Comparison of ENCODE assay signal across 12 cellular contexts in the genomic region with DNA sequence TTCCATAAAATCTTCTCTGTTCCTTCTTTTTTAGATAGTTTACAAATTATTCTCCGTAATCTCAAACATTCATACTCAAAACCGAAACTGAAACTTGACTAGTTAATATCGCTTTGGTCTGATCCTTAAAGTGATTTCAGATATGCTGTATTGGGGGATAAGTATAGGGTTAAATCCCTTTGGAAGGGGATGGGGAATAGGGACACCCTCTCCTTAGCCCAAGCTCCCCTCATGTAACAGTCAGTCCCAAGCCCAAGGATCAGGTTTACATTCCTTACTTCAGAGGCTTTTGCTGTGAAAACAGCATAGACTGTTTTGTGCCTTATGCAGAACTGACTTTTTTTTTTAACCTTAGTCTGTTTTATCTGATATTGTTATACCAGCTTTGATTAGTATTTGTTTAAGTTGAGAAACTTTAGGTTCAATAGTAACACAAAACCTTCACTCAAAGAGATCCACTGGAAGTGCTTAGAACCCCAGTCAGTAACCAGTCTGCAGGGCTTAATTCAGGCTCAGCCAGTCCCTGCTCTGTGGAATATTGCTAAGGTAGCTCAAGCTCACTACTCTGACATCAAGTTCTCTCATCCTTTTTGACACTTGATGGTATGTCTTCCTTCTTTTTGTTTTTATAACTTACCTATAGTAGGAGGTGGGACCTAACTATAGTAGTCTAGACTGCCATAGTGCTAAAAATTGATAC. TPM values are rescaled to one million over a fixed set of nuclear protein-coding genes. Genes with fewer than 3 reads are reported as not detected.
A peak's percentile ranks its signal among the peaks of the same experiment; 100 is the strongest.
DNase-seq lines count a peak whose midpoint lies in the region; ATAC-seq and TF ChIP-seq lines count a peak whose summit lies in the region.
"Had no signal": no experiment of that assay in that cellular context is flagged by ENCODE, and none has a peak within 500 bp of the region (broad histone marks: within the 10 kb centered on the region; RNA-seq: fewer than 3 reads in every experiment).

No MANE protein-coding gene starts in this region.

- H3K4me1 ChIP-seq in thoracic aorta (ENCODE audit: control insufficient read depth in 1 of 2, low read depth in 2 of 2) (no peaks in the 10 kb centered on the region), hepatocyte (ENCODE audit: insufficient read depth) (no peaks in the 10 kb centered on the region)

- H3K4me1 Mint-ChIP-seq in activated T-cell treated with anti-CD3 and anti-CD28 coated beads, Interleukin-2, amount 50 U/mL, for 72 hours (ENCODE audit: low read depth), result peaks cover 35% of the 10 kb centered on the region
- H3K4me1 Mint-ChIP-seq in activated B cell treated with CpG ODN at 0.5 μM for 24 hours, result peaks cover 14% of the 10 kb centered on the region

- H3K27ac ChIP-seq in thoracic aorta (no peak overlapping the region), hepatocyte (no peak overlapping the region)

- H3K27me3 Mint-ChIP-seq in activated T-cell treated with anti-CD3 and anti-CD28 coated beads, Interleukin-2, amount 50 U/mL, for 72 hours (ENCODE audit: low read depth), result no peaks in the 10 kb centered on the region
- H3K27me3 Mint-ChIP-seq in activated B cell treated with CpG ODN at 0.5 μM for 24 hours, result no peaks in the 10 kb centered on the region

- H3K27me3 ChIP-seq in thoracic aorta (replicated peaks; ENCODE audit: insufficient read depth), result no peaks in the 10 kb centered on the region
- H3K27me3 ChIP-seq in hepatocyte, result no peaks in the 10 kb centered on the region

- H3K9me3 Mint-ChIP-seq in activated T-cell treated with anti-CD3 and anti-CD28 coated beads, Interleukin-2, amount 50 U/mL, for 72 hours, result no peaks in the 10 kb centered on the region
- no peaks in the 10 kb centered on the region for H3K9me3 Mint-ChIP-seq in activated B cell treated with CpG ODN at 0.5 μM for 24 hours

- no peak for DNase-seq in activated T-cell treated with anti-CD3 and anti-CD28 coated beads, Interleukin-2, amount 50 U/mL, for 72 hours
- no peak for DNase-seq in activated T-cell treated with anti-CD3 and anti-CD28 coated beads, Interleukin-2, amount 50 U/mL, for 1 hour
- no peak for DNase-seq in activated B cell treated with CpG ODN at 0.5 μM for 24 hours
- DNase-seq in left lobe of liver (ENCODE audit: low spot score), result no peak
- no peak for DNase-seq in thoracic aorta (ENCODE audit: low spot score)
- no peak for DNase-seq in NCI-H345 treated with DMSO at 0.1 percent for 48 hours (lab: John Stamatoyannopoulos, UW; ENCODE audit: unreplicated experiment)
- no peak for DNase-seq in amygdala (lab: John Stamatoyannopoulos, UW)
- DNase-seq in hepatocyte (ENCODE audit: low spot score), result no peak
- DNase-seq: islet precursor cell, NCI-H1436 had no signal

- CTCF ChIA-PET in activated B cell treated with CpG ODN at 0.5 μM for 24 hours (lab: Charles Lee), result no interaction called here

- H3K27ac Mint-ChIP-seq in activated T-cell treated with anti-CD3 and anti-CD28 coated beads, Interleukin-2, amount 50 U/mL, for 72 hours, result peak overlapping the region; percentile 30
- peak overlapping the region; percentile 46 for H3K27ac Mint-ChIP-seq in activated B cell treated with CpG ODN at 0.5 μM for 24 hours

- H4K20me1 ChIP-seq in hepatocyte (ENCODE audit: insufficient read depth, poor library complexity, severe bottlenecking), result no peaks in the 10 kb centered on the region

- peak overlapping the region; percentile 43 for H3K4me3 ChIP-seq in thoracic aorta
- H3K4me3 ChIP-seq in hepatocyte, result no peak overlapping the region

- H2AFZ ChIP-seq in hepatocyte, result no peak overlapping the region

- H3K4me2 ChIP-seq in hepatocyte, result no peak overlapping the region

- 98% methylated on average over 3 of the region's 3 CpGs for WGBS in hepatocyte (ENCODE audit: low lambda C conversion rate, missing lambda C conversion rate)

- no peaks in the 10 kb centered on the region for H3K9me2 ChIP-seq in hepatocyte (replicated peaks; ENCODE audit: insufficient read depth)

- TF ChIP-seq CTCF in activated B cell treated with CpG ODN at 0.5 μM for 24 hours (IDR thresholded peaks at IDR 0.05), result no peak
- TF ChIP-seq CTCF in thoracic aorta (IDR thresholded peaks at IDR 0.05), result no peak
- no peak for TF ChIP-seq CTCF in hepatocyte (IDR thresholded peaks at IDR 0.05; ENCODE audit: poor library complexity)

- H3K36me3 ChIP-seq in thoracic aorta (peaks cover 26% of the 10 kb centered on the region), hepatocyte (replicated peaks; ENCODE audit: insufficient read depth, low read depth) (peaks cover 13% of the 10 kb centered on the region)

- H3K36me3 Mint-ChIP-seq in activated T-cell treated with anti-CD3 and anti-CD28 coated beads, Interleukin-2, amount 50 U/mL, for 72 hours (ENCODE audit: insufficient read depth in 2 of 2), result peaks cover 5 to 19% of the 10 kb centered on the region in 2 donors
- peaks cover 48% of the 10 kb centered on the region for H3K36me3 Mint-ChIP-seq in activated B cell treated with CpG ODN at 0.5 μM for 24 hours (ENCODE audit: low read depth)

- H3K9me3 ChIP-seq in thoracic aorta, result no peaks in the 10 kb centered on the region
- H3K9me3 ChIP-seq in hepatocyte (ENCODE audit: low read depth), result no peaks in the 10 kb centered on the region

- intact Hi-C loops in activated B cell treated with CpG ODN at 0.5 μM for 24 hours (cut with micrococcal nuclease), result no loop called here

- H3K4me3 Mint-ChIP-seq in activated T-cell treated with anti-CD3 and anti-CD28 coated beads, Interleukin-2, amount 50 U/mL, for 72 hours, result peak overlapping the region; percentile 69 to 70
- peak overlapping the region; percentile 73 for H3K4me3 Mint-ChIP-seq in activated B cell treated with CpG ODN at 0.5 μM for 24 hours

- H3K79me2 ChIP-seq in hepatocyte, result no peaks in the 10 kb centered on the region

- POLR2A ChIA-PET in activated B cell treated with CpG ODN at 0.5 μM for 24 hours (lab: Charles Lee), result interaction anchor here (2.2 kb wide), 1 partner anchor 10 kb away, joined by 12 read pairs; a partner anchor contains a TSS

- peak in 1 of 2 donors; percentile 11 for ATAC-seq in activated T-cell treated with anti-CD3 and anti-CD28 coated beads, Interleukin-2, amount 50 U/mL, for 72 hours (replicated peaks in 1 of 2)
- ATAC-seq in activated B cell treated with CpG ODN at 0.5 μM for 24 hours (ENCODE audit: low read depth), result peak; percentile 49
- peak; percentile 62 for ATAC-seq in left lobe of liver
- ATAC-seq in thoracic aorta (ENCODE audit: insufficient number of reproducible peaks, low FRiP score, low read depth), result no peak

RNA-seq across cellular contexts. Expression of a gene that starts 10.5 kb away (rescaled TPM):
- 10 to 100 TPM; 13.4 to 14.8 TPM for total RNA-seq in activated T-cell treated with anti-CD3 and anti-CD28 coated beads, Interleukin-2, amount 50 U/mL, for 72 hours
- 7.4 and 10.4 TPM in 2 replicates for total RNA-seq in activated B cell treated with CpG ODN at 0.5 μM for 24 hours
- 8.3 TPM for total RNA-seq in left lobe of liver
- total RNA-seq in thoracic aorta, result 10 to 100 TPM; 12.8 to 18.5 TPM
- total RNA-seq in hepatocyte, result 4.0 and 4.2 TPM in 2 replicates
- 7.3 and 7.7 TPM in 2 replicates for polyA plus RNA-seq in hepatocyte

RNA-seq across cellular contexts. Expression of a gene that starts 38.1 kb away (rescaled TPM):
- total RNA-seq in activated T-cell treated with anti-CD3 and anti-CD28 coated beads, Interleukin-2, amount 50 U/mL, for 72 hours, result under 1 TPM in 1 of 2 donors, not detected in 1; 0.19 TPM
- not detected in 2 replicates for total RNA-seq in activated B cell treated with CpG ODN at 0.5 μM for 24 hours
- not detected for total RNA-seq in left lobe of liver
- total RNA-seq in thoracic aorta, result 1 to 10 TPM in 1 of 2 donors, under 1 TPM in 1; 0.41 to 2.0 TPM
- total RNA-seq in hepatocyte, result not detected in 2 replicates
- not detected in 2 replicates for polyA plus RNA-seq in hepatocyte
- total RNA-seq: OCI-LY7, pulmonary artery endothelial cell had no signal
